Comparison of ENCODE assay signal across 19 cellular contexts in genomic region chr6:131636880-131637792, GRCh38. TPM values are rescaled to one million over a fixed set of nuclear protein-coding genes. Genes with fewer than 3 reads are reported as not detected.
DNase-seq lines count a peak whose midpoint lies in the region; ATAC-seq, FAIRE-seq and TF ChIP-seq lines count a peak whose summit lies in the region.
"Had no signal": no experiment of that assay in that cellular context is flagged by ENCODE, and none has a peak within 500 bp of the region (broad histone marks: within the 10 kb centered on the region; RNA-seq: fewer than 3 reads in every experiment).

Gene ENPP3, plus strand, starts transcription at chr6:131637302. Its CDS starts 83 bp downstream, at chr6:131637385.

- H4K20me1 ChIP-seq in HepG2 (ENCODE audit: insufficient read depth, low read length) = peaks cover 2% of the 10 kb centered on the region; the same call in 1 of the 2 replicates

- H3K9me3 Mint-ChIP-seq in activated T-cell treated with anti-CD3 and anti-CD28 coated beads, Interleukin-2, amount 50 U/mL, for 72 hours = no peaks in the 10 kb centered on the region
- H3K9me3 Mint-ChIP-seq in chondrocyte (ENCODE audit: low read depth) = no peaks in the 10 kb centered on the region
- no peaks in the 10 kb centered on the region for H3K9me3 Mint-ChIP-seq in type B pancreatic cell
- H3K9me3 Mint-ChIP-seq: IgD-negative memory B cell; stimulated activated naive CD8-positive, alpha-beta T cell treated with anti-CD3 and anti-CD28 coated beads, Interleukin-15, amount 100 ng/mL, for 72 hours had no signal

- no peaks in the 10 kb centered on the region; a peak in 1 of 5 replicates for H3K27me3 ChIP-seq in HepG2 (ENCODE audit: control insufficient read depth in 1 of 2, insufficient read depth in 2 of 2, low read length in 2 of 2)
- H3K27me3 ChIP-seq in H7 (ENCODE audit: control insufficient read depth, insufficient read depth, low read length) = no peaks in the 10 kb centered on the region; the same call in 1 of the 2 replicates

- BruUV-seq in HepG2 (replicated peaks; lab: Mats Ljungman, UMichigan) = no TSS peak

- in situ Hi-C loops in HepG2 (cut with HindIII; ENCODE audit: extremely low pct_ligation_motif_present, low pct_unique_long_range_greater_than_20kb) = no loop called here

- TF ChIP-seq EP300 in HepG2 (IDR thresholded peaks at IDR 0.05; ENCODE audit: low read depth in 2 of 2, low read length in 2 of 2) (peak in 1 of 2 experiments; percentile 64; a peak in 2 of 4 replicates), HepG2 (CRISPR knock-in tag; IDR thresholded peaks at IDR 0.05; ENCODE audit: borderline replicate concordance) (no peak)

- H3K27ac ChIP-seq in HepG2 (ENCODE audit: extremely low read length, insufficient read depth, low read length) = peak within 1 kb of the TSS; percentile 96
- H3K27ac ChIP-seq: A549 had no signal

- peaks cover 43% of the 10 kb centered on the region for H3K79me2 ChIP-seq in HepG2 (ENCODE audit: insufficient read depth, low read length)

- FAIRE-seq in HepG2 (lab: Jason Lieb, UNC) = peak; percentile 15
- FAIRE-seq: A549 had no signal

- CTCF ChIA-PET in HepG2 (lab: Yijun Ruan, JAX; ENCODE audit: low intra/inter-chr PET ratio, low total read pairs) = interaction anchor here (2.2 kb wide), 1 partner anchor 9 kb away, joined by 6 read pairs; the partner anchor contains the start of gene MED23

- peak within 1 kb of the TSS; percentile 23 to 45 for H3K4me3 Mint-ChIP-seq in activated T-cell treated with anti-CD3 and anti-CD28 coated beads, Interleukin-2, amount 50 U/mL, for 72 hours
- peak within 1 kb of the TSS; percentile 51 for H3K4me3 Mint-ChIP-seq in chondrocyte (ENCODE audit: unreplicated experiment)
- H3K4me3 Mint-ChIP-seq in type B pancreatic cell = peak within 1 kb of the TSS; percentile 57
- H3K4me3 Mint-ChIP-seq: stimulated activated naive CD8-positive, alpha-beta T cell treated with anti-CD3 and anti-CD28 coated beads, Interleukin-15, amount 100 ng/mL, for 72 hours; T-helper 17 cell had no signal

- H3K4me1 ChIP-seq in HepG2 (ENCODE audit: insufficient read depth, low read length) = peaks cover 44% of the 10 kb centered on the region
- H3K4me1 ChIP-seq: A549 had no signal

- TF ChIP-seq RAD21 in HepG2 (CRISPR knock-in tag; IDR thresholded peaks at IDR 0.05) = no peak

- H3K27ac Mint-ChIP-seq in activated T-cell treated with anti-CD3 and anti-CD28 coated beads, Interleukin-2, amount 50 U/mL, for 72 hours = peak within 1 kb of the TSS; percentile 67
- H3K27ac Mint-ChIP-seq in chondrocyte (ENCODE audit: unreplicated experiment) (peak within 1 kb of the TSS; percentile 45), type B pancreatic cell (no peak within 1 kb of the TSS)
- H3K27ac Mint-ChIP-seq: IgD-negative memory B cell; stimulated activated naive CD8-positive, alpha-beta T cell treated with anti-CD3 and anti-CD28 coated beads, Interleukin-15, amount 100 ng/mL, for 72 hours; T-helper 17 cell had no signal

- 36% methylated on average over 10 of the region's 10 CpGs for WGBS in HepG2 (ENCODE audit: low lambda C conversion rate)

- DNase-seq in activated T-cell treated with anti-CD3 and anti-CD28 coated beads, Interleukin-2, amount 50 U/mL, for 72 hours = no peak
- DNase-seq in activated T-cell treated with anti-CD3 and anti-CD28 coated beads, Interleukin-2, amount 50 U/mL, for 48 hours = no peak
- no peak for DNase-seq in chondrocyte (ENCODE audit: low spot score)
- DNase-seq in HepG2 (ENCODE audit: low spot score) = peak; percentile 89
- DNase-seq in type B pancreatic cell (ENCODE audit: extremely low spot score, unreplicated experiment) = no peak
- no peak for DNase-seq in H7
- DNase-seq in activated CD4-positive, alpha-beta T cell treated with anti-CD3 and anti-CD28 coated beads for 48 hours = no peak
- no peak for DNase-seq in DMS153 treated with DMSO at 0.1 percent for 48 hours (lab: John Stamatoyannopoulos, UW; ENCODE audit: unreplicated experiment)
- DNase-seq: activated CD4-positive, alpha-beta T cell treated with anti-CD3 and anti-CD28 coated beads, Interleukin-2, amount 50 U/mL, for 48 hours; effector memory CD4-positive, alpha-beta T cell; GOT3; NCI-H510A treated with DMSO at 0.1 percent for 48 hours; PC-3; stimulated activated naive CD8-positive, alpha-beta T cell treated with anti-CD3 and anti-CD28 coated beads, Interleukin-15, amount 100 ng/mL, for 72 hours; T-helper 17 cell had no signal

- no peak for ATAC-seq in activated T-cell treated with anti-CD3 and anti-CD28 coated beads, Interleukin-2, amount 50 U/mL, for 72 hours (replicated peaks in 1 of 2)
- ATAC-seq in HepG2 = peak; percentile 63
- ATAC-seq: A549; PC-3; sciatic nerve; stimulated activated naive CD8-positive, alpha-beta T cell treated with anti-CD3 and anti-CD28 coated beads, Interleukin-15, amount 100 ng/mL, for 72 hours; T-helper 17 cell had no signal

- POLR2A ChIA-PET in HepG2 (lab: Yijun Ruan, JAX) = interaction anchor here (0.8 to 2.1 kb wide), 4 partner anchors 9 to 314 kb away, joined by 3 to 44 read pairs (median 4); partner anchors contain the start of genes CCN2 and MED23

- H3K36me3 ChIP-seq in HepG2 (replicated peaks in 1 of 2; ENCODE audit: control insufficient read depth in 1 of 2, insufficient read depth in 2 of 2, low read length in 2 of 2) (peaks cover 5 to 20% of the 10 kb centered on the region in 2 experiments), H7 (replicated peaks; ENCODE audit: control insufficient read depth, insufficient read depth, low read length) (no peaks in the 10 kb centered on the region)

- H3K27me3 Mint-ChIP-seq in activated T-cell treated with anti-CD3 and anti-CD28 coated beads, Interleukin-2, amount 50 U/mL, for 72 hours (ENCODE audit: low read depth) = no peaks in the 10 kb centered on the region
- H3K27me3 Mint-ChIP-seq in chondrocyte (ENCODE audit: low read depth) (no peaks in the 10 kb centered on the region), type B pancreatic cell (no peaks in the 10 kb centered on the region)
- H3K27me3 Mint-ChIP-seq: stimulated activated naive CD8-positive, alpha-beta T cell treated with anti-CD3 and anti-CD28 coated beads, Interleukin-15, amount 100 ng/mL, for 72 hours; T-helper 17 cell had no signal

- no peaks in the 10 kb centered on the region for H3K9me3 ChIP-seq in HepG2 (ENCODE audit: low read length)
- H3K9me3 ChIP-seq: A549 had no signal

- intact Hi-C loops in HepG2 (cut with micrococcal nuclease; ENCODE audit: unreplicated experiment) = loop anchor here (1.0 kb wide), 1 partner anchor 8 kb away; no protein-coding TSS in a partner anchor

- peak within 1 kb of the TSS; percentile 89 for H2AFZ ChIP-seq in HepG2 (ENCODE audit: low read length)

- H3K4me3 ChIP-seq in HepG2 (replicated peaks in 1 of 3; ENCODE audit: insufficient read depth in 1 of 3, low read depth in 2 of 3, low read length in 3 of 3) (peak within 1 kb of the TSS; percentile 65 to 95 (median 72)), H7 (ENCODE audit: insufficient read depth, low read depth, low read length) (no peak within 1 kb of the TSS)
- H3K4me3 ChIP-seq: A549 had no signal

- TF ChIP-seq POLR2A in HepG2 (IDR thresholded peaks at IDR 0.05; ENCODE audit: insufficient read depth in 1 of 2, low read depth in 2 of 2, low read length in 2 of 2) = peak; percentile 67 to 86

- peak within 1 kb of the TSS; percentile 93 for H3K9ac ChIP-seq in HepG2 (ENCODE audit: insufficient read depth, low read depth, low read length)

- TF ChIP-seq CTCF in chondrocyte (IDR thresholded peaks at IDR 0.05) (no peak), HepG2 (CRISPR knock-in tag; IDR thresholded peaks at IDR 0.05) (no peak), type B pancreatic cell (conservative IDR thresholded peaks at IDR 0.05) (no peak)

- peak within 1 kb of the TSS; percentile 77 for H3K4me2 ChIP-seq in HepG2 (ENCODE audit: low read depth, low read length)
- H3K4me2 ChIP-seq: A549 had no signal

- peaks cover 7% of the 10 kb centered on the region for H3K4me1 Mint-ChIP-seq in activated T-cell treated with anti-CD3 and anti-CD28 coated beads, Interleukin-2, amount 50 U/mL, for 72 hours (ENCODE audit: low read depth)
- H3K4me1 Mint-ChIP-seq in chondrocyte (ENCODE audit: low read depth) (peaks cover 6% of the 10 kb centered on the region), type B pancreatic cell (ENCODE audit: unreplicated experiment) (peaks cover 4% of the 10 kb centered on the region)
- H3K4me1 Mint-ChIP-seq: stimulated activated naive CD8-positive, alpha-beta T cell treated with anti-CD3 and anti-CD28 coated beads, Interleukin-15, amount 100 ng/mL, for 72 hours had no signal

- peaks cover 4% of the 10 kb centered on the region in 2 donors for H3K36me3 Mint-ChIP-seq in activated T-cell treated with anti-CD3 and anti-CD28 coated beads, Interleukin-2, amount 50 U/mL, for 72 hours (ENCODE audit: insufficient read depth in 2 of 2)
- H3K36me3 Mint-ChIP-seq in chondrocyte (ENCODE audit: low read depth) (no peaks in the 10 kb centered on the region), type B pancreatic cell (no peaks in the 10 kb centered on the region)

RNA-seq across cellular contexts. Expression of gene ENPP3, which starts in this region (rescaled TPM):
- 1 to 10 TPM; 3.6 to 7.4 TPM for total RNA-seq in activated T-cell treated with anti-CD3 and anti-CD28 coated beads, Interleukin-2, amount 50 U/mL, for 72 hours
- total RNA-seq in chondrocyte (not detected in 3 replicates), HepG2 (2016; rRNA removed; fragmentation: Illumina TruSeq; extraction: Trizol) (23.9 and 40.0 TPM in 2 replicates), type B pancreatic cell (ENCODE audit: low replicate concordance) (0.07 and 0.82 TPM in 2 replicates)
- total RNA-seq in HepG2 (2016; cell fraction: cytosol; rRNA removed; fragmentation: Illumina TruSeq; extraction: Trizol; ENCODE audit: low read depth) = 13.2 and 15.3 TPM in 2 replicates
- 25.8 and 40.1 TPM in 2 replicates for total RNA-seq in HepG2 (2016; cell fraction: insoluble cytoplasmic fraction; rRNA removed; fragmentation: Illumina TruSeq; extraction: Trizol)
- 15.4 and 17.9 TPM in 2 replicates for total RNA-seq in HepG2 (2016; cell fraction: membrane; rRNA removed; fragmentation: Illumina TruSeq; extraction: Trizol)
- 58.4 and 68.3 TPM in 2 replicates for total RNA-seq in HepG2 (2016; cell fraction: nucleus; rRNA removed; fragmentation: Illumina TruSeq; extraction: Trizol)
- polyA plus RNA-seq in HepG2 (2011; rRNA removed) = 59.1 and 75.4 TPM in 2 replicates
- 27.6 and 37.9 TPM in 2 replicates for polyA plus RNA-seq in HepG2 (2011; cell fraction: cytosol; rRNA removed)
- 71.7 and 72.3 TPM in 2 replicates for polyA plus RNA-seq in HepG2 (2011; cell fraction: nucleus; rRNA removed)
- 30.3 and 68.2 TPM in 2 replicates for polyA plus RNA-seq in HepG2 (2012)
- 2.9 TPM in 2 replicates for polyA plus RNA-seq in HepG2 (2016; cell fraction: cytosol; fragmentation: Illumina TruSeq; extraction: Trizol; ENCODE audit: low read depth)
- 21.0 and 21.2 TPM in 2 replicates for polyA plus RNA-seq in HepG2 (2016; cell fraction: insoluble cytoplasmic fraction; fragmentation: Illumina TruSeq; extraction: Trizol; ENCODE audit: low read depth)
- polyA plus RNA-seq in HepG2 (2016; cell fraction: membrane; fragmentation: Illumina TruSeq; extraction: Trizol; ENCODE audit: low read depth) = 6.2 and 7.6 TPM in 2 replicates
- polyA plus RNA-seq in HepG2 (2016; cell fraction: nucleus; fragmentation: Illumina TruSeq; extraction: Trizol; ENCODE audit: insufficient read depth, low read depth) = 70.2 and 71.4 TPM in 2 replicates
- 21.7 TPM in 1 of 2 replicates, not detected in the other for polyA minus RNA-seq in HepG2 (2011; rRNA and poly(A)+ RNA removed; ENCODE audit: low replicate concordance)
- 24.9 and 25.1 TPM in 2 replicates for polyA minus RNA-seq in HepG2 (2011; cell fraction: cytosol; rRNA and poly(A)+ RNA removed)
- polyA minus RNA-seq in HepG2 (2011; cell fraction: nucleus; rRNA and poly(A)+ RNA removed) = 96.8 and 123 TPM in 2 replicates
- not detected in 2 replicates for total RNA-seq in H7 (2014; rRNA removed; shearing (Covaris generic))
- total RNA-seq: glomerular endothelial cell had no signal
- polyA plus RNA-seq: A549, IgD-negative memory B cell had no signal
